ENCODE assay signal across 17 cellular contexts in the genomic region with DNA sequence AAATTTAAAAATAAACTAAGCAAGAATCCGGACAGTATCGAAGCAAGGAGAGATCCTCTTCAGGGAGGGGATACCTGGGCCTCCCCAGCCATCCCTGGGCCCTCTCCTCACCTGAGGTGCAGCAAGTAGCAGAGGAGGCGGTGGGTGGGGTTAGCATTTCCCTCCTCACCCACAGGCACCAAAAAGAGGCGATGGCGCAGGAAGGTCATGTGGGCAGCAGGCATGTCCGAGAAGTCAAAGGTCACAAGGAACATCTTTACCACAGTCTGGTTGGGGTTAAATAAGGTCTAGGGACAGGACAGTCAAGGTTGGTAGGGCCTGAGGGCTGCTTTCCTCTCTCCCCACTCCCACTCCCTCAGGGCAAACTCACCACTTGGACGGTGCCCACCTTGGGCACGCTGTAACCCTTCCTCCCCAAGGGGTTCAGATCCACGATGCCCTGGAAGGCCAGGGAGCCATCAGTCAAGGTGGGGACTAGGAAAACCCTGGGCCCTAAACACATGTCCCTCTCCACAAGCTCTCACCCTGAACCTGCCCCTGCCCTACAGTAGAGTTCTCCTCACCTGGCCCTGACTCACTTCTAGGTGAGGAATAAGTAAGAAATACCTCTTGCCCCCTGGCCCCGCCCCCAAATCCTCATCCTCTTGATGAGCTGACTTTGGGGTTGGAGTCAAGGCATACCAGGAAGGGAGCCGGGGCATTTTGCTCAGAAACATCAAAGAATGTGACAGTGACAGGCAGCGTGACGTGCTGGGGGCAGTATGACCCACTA. TPM values are rescaled to one million over a fixed set of nuclear protein-coding genes. Genes with fewer than 3 reads are reported as not detected.
A peak's percentile ranks its signal among the peaks of the same experiment; 100 is the strongest.
DNase-seq lines count a peak whose midpoint lies in the region; ATAC-seq and TF ChIP-seq lines count a peak whose summit lies in the region.
"Had no signal": no experiment of that assay in that cellular context is flagged by ENCODE, and none has a peak within 500 bp of the region (broad histone marks: within the 10 kb centered on the region; RNA-seq: fewer than 3 reads in every experiment).

No MANE protein-coding gene starts in this region.

- H4K20me1 ChIP-seq in neural cell (ENCODE audit: insufficient read depth) (no peaks in the 10 kb centered on the region), PC-9 (ENCODE audit: insufficient read depth) (no peaks in the 10 kb centered on the region)

- H3K9me2 ChIP-seq in neural cell (ENCODE audit: insufficient read depth, low read length) (no peaks in the 10 kb centered on the region), PC-9 (ENCODE audit: insufficient read depth) (no peaks in the 10 kb centered on the region)

- peaks cover 3 to 15% of the 10 kb centered on the region in 2 donors for H3K4me1 ChIP-seq in breast epithelium
- H3K4me1 ChIP-seq in PC-9 (replicated peaks; ENCODE audit: insufficient read depth): peaks cover 7% of the 10 kb centered on the region; the same call in 1 of the 2 replicates
- H3K4me1 ChIP-seq in left lung: peaks cover 14 to 53% of the 10 kb centered on the region in 2 donors

- TF ChIP-seq CTCF in MCF 10A (IDR thresholded peaks at IDR 0.05; ENCODE audit: unreplicated experiment) (no peak), breast epithelium (IDR thresholded peaks at IDR 0.05) (no peak), neural cell (IDR thresholded peaks at IDR 0.05; ENCODE audit: poor library complexity, severe bottlenecking) (no peak), PC-9 (conservative IDR thresholded peaks at IDR 0.05) (no peak), left lung (IDR thresholded peaks at IDR 0.05) (no peak)

- CTCF ChIA-PET in MCF 10A (lab: Yijun Ruan, JAX) (interaction anchor here (0.8 to 3.6 kb wide), 3 partner anchors 10 to 372 kb away, joined by 3 to 21 read pairs (median 5); a partner anchor contains a TSS), PC-9 (lab: Charles Lee) (no interaction called here)

- no peaks in the 10 kb centered on the region for H3K9me3 ChIP-seq in breast epithelium
- no peaks in the 10 kb centered on the region for H3K9me3 ChIP-seq in neural cell (ENCODE audit: low read length)
- no peaks in the 10 kb centered on the region for H3K9me3 ChIP-seq in PC-9 (ENCODE audit: insufficient read depth, low read depth)
- H3K9me3 ChIP-seq in left lung: no peaks in the 10 kb centered on the region

- H3K4me1 Mint-ChIP-seq in MCF 10A (ENCODE audit: insufficient read depth, unreplicated experiment): peaks cover 34% of the 10 kb centered on the region
- H3K4me1 Mint-ChIP-seq in dendritic cell treated with granulocyte-macrophage colony-stimulating factor and Interleukin-4, amounts not matched to agents 40 ng/mL and 50 ng/mL, for 4 days (ENCODE audit: low read depth): peaks cover 83% of the 10 kb centered on the region

- BruUV-seq in MCF 10A (replicated peaks; lab: Mats Ljungman, UMichigan): no TSS peak
- no TSS peak for BruUV-seq in PC-9 (replicated peaks; lab: Mats Ljungman, UMichigan)

- DNase-seq in MCF 10A (ENCODE audit: unreplicated experiment) (no peak), breast epithelium (ENCODE audit: low spot score in 2 of 2) (no peak), PC-9 (no peak), left lung (no peak), NCI-H524 (lab: John Stamatoyannopoulos, UW) (no peak)
- DNase-seq: C1 segment of cervical spinal cord, COR-L47, HCEC 1CT, NCI-H1417 treated with DMSO at 0.1 percent for 48 hours, NCI-H2081 treated with DMSO at 0.1 percent for 48 hours, NCI-H226, NCI-H526 treated with DMSO at 0.1 percent for 48 hours, RPMI8226 had no signal

- no peaks in the 10 kb centered on the region for H3K9me3 Mint-ChIP-seq in MCF 10A (ENCODE audit: unreplicated experiment)
- no peaks in the 10 kb centered on the region for H3K9me3 Mint-ChIP-seq in dendritic cell treated with granulocyte-macrophage colony-stimulating factor and Interleukin-4, amounts not matched to agents 40 ng/mL and 50 ng/mL, for 4 days
- H3K9me3 Mint-ChIP-seq: IgD-negative memory B cell had no signal

- ATAC-seq in left lung (no peak), HG02571 (IDR thresholded peaks at IDR 0.05; ENCODE audit: unreplicated experiment) (no peak)

- TF ChIP-seq RAD21 in neural cell (conservative IDR thresholded peaks at IDR 0.05): no peak

- no peak overlapping the region for H2AFZ ChIP-seq in neural cell (ENCODE audit: low read depth, low read length)
- no peak overlapping the region for H2AFZ ChIP-seq in PC-9

- no peak for TF ChIP-seq EP300 in neural cell (conservative IDR thresholded peaks at IDR 0.05; ENCODE audit: poor library complexity, severe bottlenecking)

- H3K36me3 Mint-ChIP-seq in MCF 10A (ENCODE audit: insufficient read depth, unreplicated experiment): peaks cover 58% of the 10 kb centered on the region
- H3K36me3 Mint-ChIP-seq in dendritic cell treated with granulocyte-macrophage colony-stimulating factor and Interleukin-4, amounts not matched to agents 40 ng/mL and 50 ng/mL, for 4 days (ENCODE audit: low read depth): peaks cover 90% of the 10 kb centered on the region

- no peak for TF ChIP-seq POLR2A in breast epithelium (IDR thresholded peaks at IDR 0.05)

- no peaks in the 10 kb centered on the region for H3K27me3 ChIP-seq in breast epithelium
- H3K27me3 ChIP-seq in neural cell (ENCODE audit: insufficient read depth, low read depth, low read length): no peaks in the 10 kb centered on the region
- no peaks in the 10 kb centered on the region for H3K27me3 ChIP-seq in PC-9 (ENCODE audit: insufficient read depth, low read depth)
- H3K27me3 ChIP-seq in left lung: no peaks in the 10 kb centered on the region

- H3K9ac ChIP-seq in neural cell (ENCODE audit: low read length): no peak overlapping the region

- H3F3A ChIP-seq in neural cell (ENCODE audit: insufficient read depth, low read length, poor library complexity, severe bottlenecking): peaks cover 7% of the 10 kb centered on the region
- no peaks in the 10 kb centered on the region for H3F3A ChIP-seq in PC-9 (ENCODE audit: insufficient read depth, low read depth)

- POLR2A ChIA-PET in MCF 10A (lab: Yijun Ruan, JAX): interaction anchor here (1.2 to 8.0 kb wide), 3 partner anchors 8 to 34 kb away, joined by 3 to 97 read pairs (median 4); a partner anchor contains a TSS
- POLR2A ChIA-PET in PC-9 (lab: Charles Lee; ENCODE audit: unreplicated experiment): no interaction called here

- H3K4me3 ChIP-seq in breast epithelium: no peak overlapping the region
- H3K4me3 ChIP-seq in neural cell (ENCODE audit: low read length): no peak overlapping the region
- no peak overlapping the region for H3K4me3 ChIP-seq in PC-9
- H3K4me3 ChIP-seq in left lung: no peak overlapping the region

- peaks cover 35% of the 10 kb centered on the region for H3K79me2 ChIP-seq in neural cell (replicated peaks; ENCODE audit: insufficient read depth, low read length)
- H3K79me2 ChIP-seq in PC-9 (ENCODE audit: low read depth): peaks cover 15% of the 10 kb centered on the region

- H3K36me3 ChIP-seq in breast epithelium (no peaks in the 10 kb centered on the region), neural cell (ENCODE audit: insufficient read depth, low read length) (no peaks in the 10 kb centered on the region), PC-9 (ENCODE audit: low read depth) (no peaks in the 10 kb centered on the region), left lung (peaks cover 0 to 62% of the 10 kb centered on the region in 2 donors)

- intact Hi-C loops in MCF 10A (cut with micrococcal nuclease): no loop called here
- intact Hi-C loops in breast epithelium (cut with DNase I; ENCODE audit: low total_unique reads): no loop called here
- intact Hi-C loops in dendritic cell treated with granulocyte-macrophage colony-stimulating factor and Interleukin-4, amounts not matched to agents 40 ng/mL and 50 ng/mL, for 4 days (cut with micrococcal nuclease): no loop called here
- intact Hi-C loops in PC-9 (cut with micrococcal nuclease; ENCODE audit: unreplicated experiment): no loop called here
- intact Hi-C loops in left lung (cut with DNase I): no loop called here

- H3K4me2 ChIP-seq in neural cell (ENCODE audit: low read length) (no peak overlapping the region), PC-9 (no peak overlapping the region)

- H3K27ac Mint-ChIP-seq in MCF 10A (ENCODE audit: low read depth, unreplicated experiment): peak overlapping the region; percentile 67
- H3K27ac Mint-ChIP-seq in dendritic cell treated with granulocyte-macrophage colony-stimulating factor and Interleukin-4, amounts not matched to agents 40 ng/mL and 50 ng/mL, for 4 days: peak overlapping the region; percentile 59

- H3K27ac ChIP-seq in breast epithelium (no peak overlapping the region), neural cell (ENCODE audit: low read length) (peak overlapping the region; percentile 0), PC-9 (no peak overlapping the region), left lung (no peak overlapping the region)

- H3K27me3 Mint-ChIP-seq in MCF 10A (ENCODE audit: insufficient read depth, unreplicated experiment): no peaks in the 10 kb centered on the region
- H3K27me3 Mint-ChIP-seq in dendritic cell treated with granulocyte-macrophage colony-stimulating factor and Interleukin-4, amounts not matched to agents 40 ng/mL and 50 ng/mL, for 4 days: no peaks in the 10 kb centered on the region
- H3K27me3 Mint-ChIP-seq: IgD-negative memory B cell had no signal

- H3K4me3 Mint-ChIP-seq in MCF 10A (ENCODE audit: unreplicated experiment): no peak overlapping the region
- H3K4me3 Mint-ChIP-seq in dendritic cell treated with granulocyte-macrophage colony-stimulating factor and Interleukin-4, amounts not matched to agents 40 ng/mL and 50 ng/mL, for 4 days: no peak overlapping the region
- H3K4me3 Mint-ChIP-seq: IgD-negative memory B cell had no signal

RNA-seq across cellular contexts. Expression of a gene that starts 2.8 kb away (rescaled TPM):
- total RNA-seq in MCF 10A (2022) (203 and 209 TPM in 2 replicates), breast epithelium (100 to 1,000 TPM in 2 of 3 donors, 10 to 100 TPM in 1; 89.4 to 115 (median 101) TPM), PC-9 (2021) (109 and 122 TPM in 2 replicates), left lung (10 to 100 TPM; 62.3 to 90.3 TPM)
- polyA plus RNA-seq in neural cell: 98.3 and 98.5 TPM in 2 replicates
- polyA minus RNA-seq in neural cell: 41.6 and 47.2 TPM in 2 replicates

RNA-seq across cellular contexts. Expression of a gene that starts 9.4 kb away (rescaled TPM):
- total RNA-seq in MCF 10A (2022) (34.8 and 39.2 TPM in 2 replicates), breast epithelium (10 to 100 TPM; 15.4 to 24.9 (median 18.0) TPM), PC-9 (2021) (18.2 and 20.3 TPM in 2 replicates), left lung (10 to 100 TPM; 29.8 to 30.7 TPM)
- polyA plus RNA-seq in neural cell: 7.9 and 8.5 TPM in 2 replicates
- polyA minus RNA-seq in neural cell: 9.5 and 10.2 TPM in 2 replicates

RNA-seq across cellular contexts. Expression of a gene that starts 9.9 kb away (rescaled TPM):
- total RNA-seq in MCF 10A (2022): 26.0 and 36.2 TPM in 2 replicates
- total RNA-seq in breast epithelium: 10 to 100 TPM in 1 of 3 donors, 1 to 10 TPM in 2; 7.8 to 21.1 (median 8.8) TPM
- polyA plus RNA-seq in neural cell: 28.9 and 34.1 TPM in 2 replicates
- 21.2 and 23.7 TPM in 2 replicates for polyA minus RNA-seq in neural cell
- 7.1 and 10.5 TPM in 2 replicates for total RNA-seq in PC-9 (2021)
- 10 to 100 TPM; 26.1 to 30.9 TPM for total RNA-seq in left lung

RNA-seq across cellular contexts. Expression of a gene that starts 26.0 kb away (rescaled TPM):
- total RNA-seq in MCF 10A (2022): 20.2 and 21.2 TPM in 2 replicates
- 10 to 100 TPM; 10.7 to 15.2 (median 13.4) TPM for total RNA-seq in breast epithelium
- 56.0 and 70.8 TPM in 2 replicates for polyA plus RNA-seq in neural cell
- 32.9 and 42.6 TPM in 2 replicates for polyA minus RNA-seq in neural cell
- 45.3 and 48.7 TPM in 2 replicates for total RNA-seq in PC-9 (2021)
- total RNA-seq in left lung: 10 to 100 TPM; 18.7 to 28.3 TPM

RNA-seq across cellular contexts. Expression of a gene that starts 33.3 kb away (rescaled TPM):
- total RNA-seq in MCF 10A (2022) (146 and 156 TPM in 2 replicates), breast epithelium (100 to 1,000 TPM; 150 to 173 (median 168) TPM), PC-9 (2021) (200 and 216 TPM in 2 replicates), left lung (100 to 1,000 TPM; 228 to 327 TPM)
- 139 and 157 TPM in 2 replicates for polyA plus RNA-seq in neural cell
- polyA minus RNA-seq in neural cell: 226 and 254 TPM in 2 replicates
